In the genomic region with DNA sequence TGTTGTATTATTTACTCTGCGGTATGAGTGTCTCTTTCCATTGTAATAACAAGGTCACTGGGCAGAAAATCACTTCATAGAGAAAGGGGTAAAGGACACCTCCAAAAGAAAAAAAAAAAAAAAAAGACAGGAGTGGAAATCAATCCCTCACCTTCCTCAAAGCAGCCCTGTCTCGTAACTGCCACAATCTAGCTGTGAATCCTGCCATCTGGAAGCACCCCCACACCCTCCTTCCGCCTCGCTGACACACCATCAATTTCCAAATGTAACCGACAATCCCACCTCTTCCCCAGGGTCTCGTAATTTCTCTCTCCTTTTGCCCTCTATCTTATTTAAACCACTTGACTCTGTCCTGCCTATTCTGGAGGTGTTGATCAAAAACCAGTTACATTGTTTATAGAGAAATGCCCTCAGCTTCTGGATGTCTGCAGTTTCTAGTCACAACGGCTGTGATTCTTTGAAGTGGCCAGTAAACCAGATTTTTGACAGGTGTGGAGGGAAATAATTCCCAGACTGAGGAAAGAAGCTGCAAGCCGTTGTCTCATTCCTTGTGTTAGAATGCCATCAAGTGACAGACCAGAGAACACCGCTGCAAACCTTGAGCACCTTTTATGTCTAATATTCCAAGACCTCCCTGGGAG, we compare ENCODE assay signal across 1 cellular context.
TF ChIP-seq lines count a peak whose summit lies in the region.

No MANE protein-coding gene starts in this region.

TF ChIP-seq in HEK293, 187 proteins besides CTCF, POLR2A, EP300 and RAD21 (continued from another document and continues in another):
- TF ChIP-seq, protein P1, sequence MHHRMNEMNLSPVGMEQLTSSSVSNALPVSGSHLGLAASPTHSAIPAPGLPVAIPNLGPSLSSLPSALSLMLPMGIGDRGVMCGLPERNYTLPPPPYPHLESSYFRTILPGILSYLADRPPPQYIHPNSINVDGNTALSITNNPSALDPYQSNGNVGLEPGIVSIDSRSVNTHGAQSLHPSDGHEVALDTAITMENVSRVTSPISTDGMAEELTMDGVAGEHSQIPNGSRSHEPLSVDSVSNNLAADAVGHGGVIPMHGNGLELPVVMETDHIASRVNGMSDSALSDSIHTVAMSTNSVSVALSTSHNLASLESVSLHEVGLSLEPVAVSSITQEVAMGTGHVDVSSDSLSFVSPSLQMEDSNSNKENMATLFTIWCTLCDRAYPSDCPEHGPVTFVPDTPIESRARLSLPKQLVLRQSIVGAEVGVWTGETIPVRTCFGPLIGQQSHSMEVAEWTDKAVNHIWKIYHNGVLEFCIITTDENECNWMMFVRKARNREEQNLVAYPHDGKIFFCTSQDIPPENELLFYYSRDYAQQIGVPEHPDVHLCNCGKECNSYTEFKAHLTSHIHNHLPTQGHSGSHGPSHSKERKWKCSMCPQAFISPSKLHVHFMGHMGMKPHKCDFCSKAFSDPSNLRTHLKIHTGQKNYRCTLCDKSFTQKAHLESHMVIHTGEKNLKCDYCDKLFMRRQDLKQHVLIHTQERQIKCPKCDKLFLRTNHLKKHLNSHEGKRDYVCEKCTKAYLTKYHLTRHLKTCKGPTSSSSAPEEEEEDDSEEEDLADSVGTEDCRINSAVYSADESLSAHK (tag by site-specific recombination; IDR thresholded peaks at IDR 0.05), result peak; percentile 94
- TF ChIP-seq ZBTB21 (tag by site-specific recombination; IDR thresholded peaks at IDR 0.05), result peak; percentile 40
- no peak for TF ChIP-seq BCL11B (tag by site-specific recombination; IDR thresholded peaks at IDR 0.05; ENCODE audit: low read depth)
- no peak for TF ChIP-seq GLI2 (tag by site-specific recombination; IDR thresholded peaks at IDR 0.05; ENCODE audit: borderline replicate concordance, low read depth)
- TF ChIP-seq, protein P2, sequence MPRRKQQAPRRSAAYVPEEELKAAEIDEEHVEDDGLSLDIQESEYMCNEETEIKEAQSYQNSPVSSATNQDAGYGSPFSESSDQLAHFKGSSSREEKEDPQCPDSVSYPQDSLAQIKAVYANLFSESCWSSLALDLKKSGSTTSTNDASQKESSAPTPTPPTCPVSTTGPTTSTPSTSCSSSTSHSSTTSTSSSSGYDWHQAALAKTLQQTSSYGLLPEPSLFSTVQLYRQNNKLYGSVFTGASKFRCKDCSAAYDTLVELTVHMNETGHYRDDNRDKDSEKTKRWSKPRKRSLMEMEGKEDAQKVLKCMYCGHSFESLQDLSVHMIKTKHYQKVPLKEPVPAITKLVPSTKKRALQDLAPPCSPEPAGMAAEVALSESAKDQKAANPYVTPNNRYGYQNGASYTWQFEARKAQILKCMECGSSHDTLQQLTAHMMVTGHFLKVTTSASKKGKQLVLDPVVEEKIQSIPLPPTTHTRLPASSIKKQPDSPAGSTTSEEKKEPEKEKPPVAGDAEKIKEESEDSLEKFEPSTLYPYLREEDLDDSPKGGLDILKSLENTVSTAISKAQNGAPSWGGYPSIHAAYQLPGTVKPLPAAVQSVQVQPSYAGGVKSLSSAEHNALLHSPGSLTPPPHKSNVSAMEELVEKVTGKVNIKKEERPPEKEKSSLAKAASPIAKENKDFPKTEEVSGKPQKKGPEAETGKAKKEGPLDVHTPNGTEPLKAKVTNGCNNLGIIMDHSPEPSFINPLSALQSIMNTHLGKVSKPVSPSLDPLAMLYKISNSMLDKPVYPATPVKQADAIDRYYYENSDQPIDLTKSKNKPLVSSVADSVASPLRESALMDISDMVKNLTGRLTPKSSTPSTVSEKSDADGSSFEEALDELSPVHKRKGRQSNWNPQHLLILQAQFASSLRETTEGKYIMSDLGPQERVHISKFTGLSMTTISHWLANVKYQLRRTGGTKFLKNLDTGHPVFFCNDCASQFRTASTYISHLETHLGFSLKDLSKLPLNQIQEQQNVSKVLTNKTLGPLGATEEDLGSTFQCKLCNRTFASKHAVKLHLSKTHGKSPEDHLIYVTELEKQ (tag by site-specific recombination; IDR thresholded peaks at IDR 0.05; ENCODE audit: borderline replicate concordance), result 0 out of 2 replicates have a peak, but pooled peaks have one; percentile 18
- 0 out of 2 replicates have a peak, but pooled peaks have one; percentile 8 for TF ChIP-seq ZNF10 (tag by site-specific recombination; IDR thresholded peaks at IDR 0.05)
- no peak for TF ChIP-seq ZNF549 (tag by site-specific recombination; IDR thresholded peaks at IDR 0.05)
- peak; percentile 83 for TF ChIP-seq FEZF1 (tag by site-specific recombination; IDR thresholded peaks at IDR 0.05)
- TF ChIP-seq WT1 (tag by site-specific recombination; IDR thresholded peaks at IDR 0.05), result no peak
- TF ChIP-seq ZNF157 (tag by site-specific recombination; IDR thresholded peaks at IDR 0.05), result no peak
- peak; percentile 18 for TF ChIP-seq ZNF24 (tag by site-specific recombination; IDR thresholded peaks at IDR 0.05)
- peak; percentile 41 for TF ChIP-seq ZNF335 (tag by site-specific recombination; conservative IDR thresholded peaks at IDR 0.05)
- peak; percentile 47; the same call in 1 of the 2 replicates for TF ChIP-seq ZNF391 (tag by site-specific recombination; IDR thresholded peaks at IDR 0.05; ENCODE audit: borderline replicate concordance, low read depth)
- TF ChIP-seq ZNF670 (tag by site-specific recombination; IDR thresholded peaks at IDR 0.05; ENCODE audit: low read depth), result no peak
- no peak for TF ChIP-seq ZNF19 (tag by site-specific recombination; IDR thresholded peaks at IDR 0.05; ENCODE audit: low read depth)
- no peak for TF ChIP-seq ZBTB20 (tag by site-specific recombination; IDR thresholded peaks at IDR 0.05)
- no peak for TF ChIP-seq ZNF530 (tag by site-specific recombination; IDR thresholded peaks at IDR 0.05; ENCODE audit: low read depth)
- peak; percentile 48; the same call in 1 of the 2 replicates for TF ChIP-seq ZSCAN30 (tag by site-specific recombination; IDR thresholded peaks at IDR 0.05)
- TF ChIP-seq ZNF555 (tag by site-specific recombination; conservative IDR thresholded peaks at IDR 0.05), result no peak
- TF ChIP-seq EGR2 (tag by site-specific recombination; IDR thresholded peaks at IDR 0.05; ENCODE audit: low read depth), result peak; percentile 96
- TF ChIP-seq KLF16 (tag by site-specific recombination; IDR thresholded peaks at IDR 0.05), result 0 out of 2 replicates have a peak, but pooled peaks have one; percentile 11
- TF ChIP-seq, protein P3, sequence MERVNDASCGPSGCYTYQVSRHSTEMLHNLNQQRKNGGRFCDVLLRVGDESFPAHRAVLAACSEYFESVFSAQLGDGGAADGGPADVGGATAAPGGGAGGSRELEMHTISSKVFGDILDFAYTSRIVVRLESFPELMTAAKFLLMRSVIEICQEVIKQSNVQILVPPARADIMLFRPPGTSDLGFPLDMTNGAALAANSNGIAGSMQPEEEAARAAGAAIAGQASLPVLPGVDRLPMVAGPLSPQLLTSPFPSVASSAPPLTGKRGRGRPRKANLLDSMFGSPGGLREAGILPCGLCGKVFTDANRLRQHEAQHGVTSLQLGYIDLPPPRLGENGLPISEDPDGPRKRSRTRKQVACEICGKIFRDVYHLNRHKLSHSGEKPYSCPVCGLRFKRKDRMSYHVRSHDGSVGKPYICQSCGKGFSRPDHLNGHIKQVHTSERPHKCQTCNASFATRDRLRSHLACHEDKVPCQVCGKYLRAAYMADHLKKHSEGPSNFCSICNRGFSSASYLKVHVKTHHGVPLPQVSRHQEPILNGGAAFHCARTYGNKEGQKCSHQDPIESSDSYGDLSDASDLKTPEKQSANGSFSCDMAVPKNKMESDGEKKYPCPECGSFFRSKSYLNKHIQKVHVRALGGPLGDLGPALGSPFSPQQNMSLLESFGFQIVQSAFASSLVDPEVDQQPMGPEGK (tag by site-specific recombination; IDR thresholded peaks at IDR 0.05), result peak; percentile 62
- TF ChIP-seq ZNF266 (tag by site-specific recombination; IDR thresholded peaks at IDR 0.05; ENCODE audit: low read depth), result no peak
- peak; percentile 54; the same call in 1 of the 2 replicates for TF ChIP-seq ZNF629 (tag by site-specific recombination; IDR thresholded peaks at IDR 0.05)
- TF ChIP-seq PRDM6 (tag by site-specific recombination; IDR thresholded peaks at IDR 0.05), result 0 out of 2 replicates have a peak, but pooled peaks have one; percentile 32
- no peak for TF ChIP-seq ZIC2 (tag by site-specific recombination; IDR thresholded peaks at IDR 0.05)
- peak; percentile 42 for TF ChIP-seq ZNF660 (tag by site-specific recombination; IDR thresholded peaks at IDR 0.05)
- no peak for TF ChIP-seq MZF1 (tag by site-specific recombination; IDR thresholded peaks at IDR 0.05; ENCODE audit: borderline replicate concordance)
- TF ChIP-seq, protein P4, sequence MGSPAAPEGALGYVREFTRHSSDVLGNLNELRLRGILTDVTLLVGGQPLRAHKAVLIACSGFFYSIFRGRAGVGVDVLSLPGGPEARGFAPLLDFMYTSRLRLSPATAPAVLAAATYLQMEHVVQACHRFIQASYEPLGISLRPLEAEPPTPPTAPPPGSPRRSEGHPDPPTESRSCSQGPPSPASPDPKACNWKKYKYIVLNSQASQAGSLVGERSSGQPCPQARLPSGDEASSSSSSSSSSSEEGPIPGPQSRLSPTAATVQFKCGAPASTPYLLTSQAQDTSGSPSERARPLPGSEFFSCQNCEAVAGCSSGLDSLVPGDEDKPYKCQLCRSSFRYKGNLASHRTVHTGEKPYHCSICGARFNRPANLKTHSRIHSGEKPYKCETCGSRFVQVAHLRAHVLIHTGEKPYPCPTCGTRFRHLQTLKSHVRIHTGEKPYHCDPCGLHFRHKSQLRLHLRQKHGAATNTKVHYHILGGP (tag by site-specific recombination; IDR thresholded peaks at IDR 0.05), result no peak
- TF ChIP-seq YY2 (tag by site-specific recombination; IDR thresholded peaks at IDR 0.05), result no peak
- TF ChIP-seq SCRT2 (tag by site-specific recombination; IDR thresholded peaks at IDR 0.05), result peak; percentile 16; the same call in 1 of the 2 replicates
- TF ChIP-seq ZNF623 (tag by site-specific recombination; IDR thresholded peaks at IDR 0.05), result no peak
- peak; percentile 58; the same call in 1 of the 2 replicates for TF ChIP-seq ZNF2 (tag by site-specific recombination; IDR thresholded peaks at IDR 0.05)
- TF ChIP-seq, protein P5, sequence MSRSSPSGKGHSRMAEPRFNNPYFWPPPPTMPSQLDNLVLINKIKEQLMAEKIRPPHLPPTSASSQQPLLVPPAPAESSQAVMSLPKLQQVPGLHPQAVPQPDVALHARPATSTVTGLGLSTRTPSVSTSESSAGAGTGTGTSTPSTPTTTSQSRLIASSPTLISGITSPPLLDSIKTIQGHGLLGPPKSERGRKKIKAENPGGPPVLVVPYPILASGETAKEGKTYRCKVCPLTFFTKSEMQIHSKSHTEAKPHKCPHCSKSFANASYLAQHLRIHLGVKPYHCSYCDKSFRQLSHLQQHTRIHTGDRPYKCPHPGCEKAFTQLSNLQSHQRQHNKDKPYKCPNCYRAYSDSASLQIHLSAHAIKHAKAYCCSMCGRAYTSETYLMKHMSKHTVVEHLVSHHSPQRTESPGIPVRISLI (tag by site-specific recombination; IDR thresholded peaks at IDR 0.05), result peak; percentile 87
- TF ChIP-seq ZNF184 (tag by site-specific recombination; IDR thresholded peaks at IDR 0.05), result no peak
- TF ChIP-seq ZNF843 (tag by site-specific recombination; IDR thresholded peaks at IDR 0.05), result 0 out of 2 replicates have a peak, but pooled peaks have one; percentile 36
- TF ChIP-seq, protein P6, sequence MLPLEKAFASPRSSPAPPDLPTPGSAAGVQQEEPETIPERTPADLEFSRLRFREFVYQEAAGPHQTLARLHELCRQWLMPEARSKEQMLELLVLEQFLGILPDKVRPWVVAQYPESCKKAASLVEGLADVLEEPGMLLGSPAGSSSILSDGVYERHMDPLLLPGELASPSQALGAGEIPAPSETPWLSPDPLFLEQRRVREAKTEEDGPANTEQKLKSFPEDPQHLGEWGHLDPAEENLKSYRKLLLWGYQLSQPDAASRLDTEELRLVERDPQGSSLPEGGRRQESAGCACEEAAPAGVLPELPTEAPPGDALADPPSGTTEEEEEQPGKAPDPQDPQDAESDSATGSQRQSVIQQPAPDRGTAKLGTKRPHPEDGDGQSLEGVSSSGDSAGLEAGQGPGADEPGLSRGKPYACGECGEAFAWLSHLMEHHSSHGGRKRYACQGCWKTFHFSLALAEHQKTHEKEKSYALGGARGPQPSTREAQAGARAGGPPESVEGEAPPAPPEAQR (tag by site-specific recombination; IDR thresholded peaks at IDR 0.05), result no peak; the same call in 1 of the 2 replicates
- TF ChIP-seq ZNF394 (tag by site-specific recombination; IDR thresholded peaks at IDR 0.05; ENCODE audit: borderline replicate concordance), result 0 out of 2 replicates have a peak, but pooled peaks have one; percentile 55
- TF ChIP-seq, protein P7, sequence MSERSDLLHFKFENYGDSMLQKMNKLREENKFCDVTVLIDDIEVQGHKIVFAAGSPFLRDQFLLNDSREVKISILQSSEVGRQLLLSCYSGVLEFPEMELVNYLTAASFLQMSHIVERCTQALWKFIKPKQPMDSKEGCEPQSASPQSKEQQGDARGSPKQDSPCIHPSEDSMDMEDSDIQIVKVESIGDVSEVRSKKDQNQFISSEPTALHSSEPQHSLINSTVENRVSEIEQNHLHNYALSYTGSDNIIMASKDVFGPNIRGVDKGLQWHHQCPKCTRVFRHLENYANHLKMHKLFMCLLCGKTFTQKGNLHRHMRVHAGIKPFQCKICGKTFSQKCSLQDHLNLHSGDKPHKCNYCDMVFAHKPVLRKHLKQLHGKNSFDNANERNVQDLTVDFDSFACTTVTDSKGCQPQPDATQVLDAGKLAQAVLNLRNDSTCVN (tag by site-specific recombination; optimal IDR thresholded peaks at IDR 0.05), result peak; percentile 2
- TF ChIP-seq, protein P8, sequence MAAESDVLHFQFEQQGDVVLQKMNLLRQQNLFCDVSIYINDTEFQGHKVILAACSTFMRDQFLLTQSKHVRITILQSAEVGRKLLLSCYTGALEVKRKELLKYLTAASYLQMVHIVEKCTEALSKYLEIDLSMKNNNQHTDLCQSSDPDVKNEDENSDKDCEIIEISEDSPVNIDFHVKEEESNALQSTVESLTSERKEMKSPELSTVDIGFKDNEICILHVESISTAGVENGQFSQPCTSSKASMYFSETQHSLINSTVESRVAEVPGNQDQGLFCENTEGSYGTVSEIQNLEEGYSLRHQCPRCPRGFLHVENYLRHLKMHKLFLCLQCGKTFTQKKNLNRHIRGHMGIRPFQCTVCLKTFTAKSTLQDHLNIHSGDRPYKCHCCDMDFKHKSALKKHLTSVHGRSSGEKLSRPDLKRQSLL (tag by site-specific recombination; IDR thresholded peaks at IDR 0.05), result no peak
- no peak for TF ChIP-seq ZNF785 (tag by site-specific recombination; IDR thresholded peaks at IDR 0.05)
- TF ChIP-seq KLF17 (tag by site-specific recombination; IDR thresholded peaks at IDR 0.05), result peak; percentile 86
